In the genomic region with DNA sequence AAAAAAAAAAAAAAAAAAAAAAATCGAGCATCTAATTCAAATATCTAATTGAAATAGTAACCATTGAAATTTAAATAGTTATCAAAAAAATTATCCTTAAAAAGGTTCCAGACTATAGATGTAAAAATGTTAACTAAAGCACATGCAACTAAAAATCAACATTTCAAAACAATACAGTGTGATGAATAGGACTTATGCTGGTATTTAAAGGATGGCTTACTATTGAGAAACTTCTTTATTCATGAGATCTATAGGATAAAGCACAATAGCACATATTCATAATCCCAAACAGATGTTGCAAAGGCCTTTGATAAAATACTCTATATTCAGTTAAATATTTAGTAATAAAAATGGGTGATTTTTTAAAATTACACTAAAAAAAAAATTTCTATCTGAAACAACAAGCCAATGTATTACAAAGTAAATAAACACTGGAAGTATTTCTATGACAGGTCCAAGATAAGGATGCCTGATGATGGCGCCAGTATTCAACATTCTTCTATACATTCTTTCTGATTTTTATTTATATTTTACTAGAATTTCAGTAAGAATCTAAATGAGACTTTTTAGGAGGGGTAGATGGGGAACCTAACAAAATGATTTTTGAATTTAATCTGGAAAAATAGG, we compare ENCODE assay signal across 20 cellular contexts. TPM values are rescaled to one million over a fixed set of nuclear protein-coding genes. Genes with fewer than 3 reads are reported as not detected.
"Had no signal": no experiment of that assay in that cellular context is flagged by ENCODE, and none has a peak within 500 bp of the region (broad histone marks: within the 10 kb centered on the region; RNA-seq: fewer than 3 reads in every experiment).

No MANE protein-coding gene starts in this region.

- H3K4me1 Mint-ChIP-seq: activated B cell treated with CpG ODN at 0.5 μM for 24 hours, endodermal cell, immature natural killer cell had no signal

- DNase-seq: activated B cell treated with CpG ODN at 0.5 μM for 24 hours; activated CD4-positive, alpha-beta memory T cell treated with anti-CD3 and anti-CD28 coated beads for 36 hours; activated CD4-positive, alpha-beta T cell treated with anti-CD3 and anti-CD28 coated beads for 4 hours; activated gamma-delta T cell treated with Interleukin-2 at 50 U/mL for 16 hours; activated T-cell treated with anti-CD3 and anti-CD28 coated beads for 4 hours; amniotic stem cell; endodermal cell; erythroblast; heart right ventricle; immature natural killer cell; left ventricle myocardium superior; retina; stimulated activated CD4-positive, alpha-beta T cell treated with anti-CD3 and anti-CD28 coated beads, Interleukin-12 subunit alpha, Interleukin-12 subunit beta, amount 100 ng/mL, for 4 hours; stimulated activated CD4-positive, alpha-beta T cell treated with anti-CD3 and anti-CD28 coated beads, Interleukin-1b, Interleukin-23, amount 100 ng/mL, for 48 hours; stimulated activated CD8-positive, alpha-beta memory T cell treated with anti-CD3 and anti-CD28 coated beads, Interleukin-4, amount 100 ng/mL, for 48 hours; stimulated activated naive CD4-positive, alpha-beta T cell had no signal

- H3K9me3 ChIP-seq: heart right ventricle had no signal

- H3K27me3 ChIP-seq: cardiac muscle cell, heart right ventricle had no signal

- H3K4me3 ChIP-seq: cardiac muscle cell, heart right ventricle had no signal

- H3K36me3 Mint-ChIP-seq: activated CD4-positive, alpha-beta memory T cell treated with anti-CD3 and anti-CD28 coated beads for 36 hours; activated naive CD4-positive, alpha-beta T cell treated with anti-CD3 and anti-CD28 coated beads, Interleukin-2, amount 50 U/mL, for 72 hours; immature natural killer cell; memory B cell had no signal

- H3K4me3 Mint-ChIP-seq: activated B cell treated with CpG ODN at 0.5 μM for 24 hours; activated CD4-positive, alpha-beta memory T cell treated with anti-CD3 and anti-CD28 coated beads for 36 hours; activated T-helper 1 cell treated with anti-CD3 and anti-CD28 coated beads, Interleukin-12 subunit alpha, Interleukin-12 subunit beta, Interleukin-2, Interleukin-4 antibody, amounts not matched to agents 30 ng/mL and 10 ng/mL and 1 ng/mL, durations not matched to agents 14 hours and 24 hours and 36 hours; endodermal cell; immature natural killer cell; memory B cell had no signal

- H3K9me3 Mint-ChIP-seq: activated B cell treated with CpG ODN at 0.5 μM for 24 hours; activated CD4-positive, alpha-beta memory T cell treated with anti-CD3 and anti-CD28 coated beads for 36 hours; activated naive CD4-positive, alpha-beta T cell treated with anti-CD3 and anti-CD28 coated beads, Interleukin-2, amount 50 U/mL, for 72 hours; activated T-helper 1 cell treated with anti-CD3 and anti-CD28 coated beads, Interleukin-12 subunit alpha, Interleukin-12 subunit beta, Interleukin-2, Interleukin-4 antibody, amounts not matched to agents 30 ng/mL and 10 ng/mL and 1 ng/mL, durations not matched to agents 14 hours and 24 hours and 36 hours; endodermal cell; memory B cell had no signal

- H3K27ac ChIP-seq: cardiac muscle cell, heart right ventricle had no signal

- ATAC-seq: activated naive CD4-positive, alpha-beta T cell treated with anti-CD3 and anti-CD28 coated beads, Interleukin-2, amount 50 U/mL, for 72 hours; heart right ventricle; left ventricle myocardium superior had no signal

- H3K27ac Mint-ChIP-seq: activated B cell treated with CpG ODN at 0.5 μM for 24 hours; activated CD4-positive, alpha-beta memory T cell treated with anti-CD3 and anti-CD28 coated beads for 36 hours; activated naive CD4-positive, alpha-beta T cell treated with anti-CD3 and anti-CD28 coated beads, Interleukin-2, amount 50 U/mL, for 72 hours; activated T-helper 1 cell treated with anti-CD3 and anti-CD28 coated beads, Interleukin-12 subunit alpha, Interleukin-12 subunit beta, Interleukin-2, Interleukin-4 antibody, amounts not matched to agents 30 ng/mL and 10 ng/mL and 1 ng/mL, durations not matched to agents 14 hours and 24 hours and 36 hours; endodermal cell; immature natural killer cell; memory B cell had no signal

RNA-seq across cellular contexts. Expression of a gene that starts 26.3 kb away (rescaled TPM):
- total RNA-seq: activated CD4-positive, alpha-beta memory T cell treated with anti-CD3 and anti-CD28 coated beads for 36 hours; activated naive CD4-positive, alpha-beta T cell treated with anti-CD3 and anti-CD28 coated beads, Interleukin-2, amount 50 U/mL, for 72 hours had no signal
- polyA plus RNA-seq: immature natural killer cell had no signal
